ENCODE assay signal across 1 cellular context in the genomic region with DNA sequence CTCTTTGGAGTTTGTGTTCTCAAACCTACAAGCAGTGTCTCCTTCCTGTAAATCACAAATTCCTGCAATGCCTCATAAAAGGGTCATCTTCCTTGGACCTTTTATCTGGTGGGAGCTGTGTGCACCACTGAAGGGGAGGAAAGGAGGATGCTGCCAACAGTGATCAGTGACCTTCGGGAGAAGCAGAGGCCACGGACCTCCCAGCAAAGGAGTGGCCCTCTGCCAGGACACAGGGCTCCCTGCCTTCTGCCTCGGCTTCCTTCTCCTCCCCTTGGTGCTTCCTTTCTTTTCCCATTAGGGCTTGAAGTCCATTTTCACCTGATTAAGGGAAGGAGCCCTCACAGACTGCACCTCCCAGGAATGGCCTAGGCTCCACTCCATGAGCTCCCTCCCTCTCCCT.
TF ChIP-seq lines count a peak whose summit lies in the region.

No MANE protein-coding gene starts in this region.

TF ChIP-seq in GM23338, 12 proteins besides CTCF, POLR2A, EP300 and RAD21 (continued from another document):
- TF ChIP-seq, protein P1, sequence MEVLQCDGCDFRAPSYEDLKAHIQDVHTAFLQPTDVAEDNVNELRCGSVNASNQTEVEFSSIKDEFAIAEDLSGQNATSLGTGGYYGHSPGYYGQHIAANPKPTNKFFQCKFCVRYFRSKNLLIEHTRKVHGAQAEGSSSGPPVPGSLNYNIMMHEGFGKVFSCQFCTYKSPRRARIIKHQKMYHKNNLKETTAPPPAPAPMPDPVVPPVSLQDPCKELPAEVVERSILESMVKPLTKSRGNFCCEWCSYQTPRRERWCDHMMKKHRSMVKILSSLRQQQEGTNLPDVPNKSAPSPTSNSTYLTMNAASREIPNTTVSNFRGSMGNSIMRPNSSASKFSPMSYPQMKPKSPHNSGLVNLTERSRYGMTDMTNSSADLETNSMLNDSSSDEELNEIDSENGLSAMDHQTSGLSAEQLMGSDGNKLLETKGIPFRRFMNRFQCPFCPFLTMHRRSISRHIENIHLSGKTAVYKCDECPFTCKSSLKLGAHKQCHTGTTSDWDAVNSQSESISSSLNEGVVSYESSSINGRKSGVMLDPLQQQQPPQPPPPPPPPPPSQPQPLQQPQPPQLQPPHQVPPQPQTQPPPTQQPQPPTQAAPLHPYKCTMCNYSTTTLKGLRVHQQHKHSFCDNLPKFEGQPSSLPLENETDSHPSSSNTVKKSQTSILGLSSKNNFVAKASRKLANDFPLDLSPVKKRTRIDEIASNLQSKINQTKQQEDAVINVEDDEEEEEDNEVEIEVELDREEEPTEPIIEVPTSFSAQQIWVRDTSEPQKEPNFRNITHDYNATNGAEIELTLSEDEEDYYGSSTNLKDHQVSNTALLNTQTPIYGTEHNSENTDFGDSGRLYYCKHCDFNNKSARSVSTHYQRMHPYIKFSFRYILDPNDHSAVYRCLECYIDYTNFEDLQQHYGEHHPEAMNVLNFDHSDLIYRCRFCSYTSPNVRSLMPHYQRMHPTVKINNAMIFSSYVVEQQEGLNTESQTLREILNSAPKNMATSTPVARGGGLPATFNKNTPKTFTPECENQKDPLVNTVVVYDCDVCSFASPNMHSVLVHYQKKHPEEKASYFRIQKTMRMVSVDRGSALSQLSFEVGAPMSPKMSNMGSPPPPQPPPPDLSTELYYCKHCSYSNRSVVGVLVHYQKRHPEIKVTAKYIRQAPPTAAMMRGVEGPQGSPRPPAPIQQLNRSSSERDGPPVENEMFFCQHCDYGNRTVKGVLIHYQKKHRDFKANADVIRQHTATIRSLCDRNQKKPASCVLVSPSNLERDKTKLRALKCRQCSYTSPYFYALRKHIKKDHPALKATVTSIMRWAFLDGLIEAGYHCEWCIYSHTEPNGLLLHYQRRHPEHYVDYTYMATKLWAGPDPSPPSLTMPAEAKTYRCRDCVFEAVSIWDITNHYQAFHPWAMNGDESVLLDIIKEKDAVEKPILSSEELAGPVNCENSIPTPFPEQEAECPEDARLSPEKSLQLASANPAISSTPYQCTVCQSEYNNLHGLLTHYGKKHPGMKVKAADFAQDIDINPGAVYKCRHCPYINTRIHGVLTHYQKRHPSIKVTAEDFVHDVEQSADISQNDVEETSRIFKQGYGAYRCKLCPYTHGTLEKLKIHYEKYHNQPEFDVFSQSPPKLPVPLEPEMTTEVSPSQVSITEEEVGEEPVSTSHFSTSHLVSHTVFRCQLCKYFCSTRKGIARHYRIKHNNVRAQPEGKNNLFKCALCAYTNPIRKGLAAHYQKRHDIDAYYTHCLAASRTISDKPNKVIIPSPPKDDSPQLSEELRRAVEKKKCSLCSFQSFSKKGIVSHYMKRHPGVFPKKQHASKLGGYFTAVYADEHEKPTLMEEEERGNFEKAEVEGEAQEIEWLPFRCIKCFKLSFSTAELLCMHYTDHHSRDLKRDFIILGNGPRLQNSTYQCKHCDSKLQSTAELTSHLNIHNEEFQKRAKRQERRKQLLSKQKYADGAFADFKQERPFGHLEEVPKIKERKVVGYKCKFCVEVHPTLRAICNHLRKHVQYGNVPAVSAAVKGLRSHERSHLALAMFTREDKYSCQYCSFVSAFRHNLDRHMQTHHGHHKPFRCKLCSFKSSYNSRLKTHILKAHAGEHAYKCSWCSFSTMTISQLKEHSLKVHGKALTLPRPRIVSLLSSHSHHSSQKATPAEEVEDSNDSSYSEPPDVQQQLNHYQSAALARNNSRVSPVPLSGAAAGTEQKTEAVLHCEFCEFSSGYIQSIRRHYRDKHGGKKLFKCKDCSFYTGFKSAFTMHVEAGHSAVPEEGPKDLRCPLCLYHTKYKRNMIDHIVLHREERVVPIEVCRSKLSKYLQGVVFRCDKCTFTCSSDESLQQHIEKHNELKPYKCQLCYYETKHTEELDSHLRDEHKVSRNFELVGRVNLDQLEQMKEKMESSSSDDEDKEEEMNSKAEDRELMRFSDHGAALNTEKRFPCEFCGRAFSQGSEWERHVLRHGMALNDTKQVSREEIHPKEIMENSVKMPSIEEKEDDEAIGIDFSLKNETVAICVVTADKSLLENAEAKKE (CRISPR knock-in tag; IDR thresholded peaks at IDR 0.05) = no peak
- TF ChIP-seq CREB1 (CRISPR knock-in tag; IDR thresholded peaks at IDR 0.05; ENCODE audit: low read depth) = no peak
- TF ChIP-seq EZH2 (IDR thresholded peaks at IDR 0.05; ENCODE audit: low read depth, unreplicated experiment) = no peak
- no peak for TF ChIP-seq ZNF331 (CRISPR knock-in tag; IDR thresholded peaks at IDR 0.05; ENCODE audit: low read depth)
